Comparison of ENCODE assay signal across 13 cellular contexts in the genomic region with DNA sequence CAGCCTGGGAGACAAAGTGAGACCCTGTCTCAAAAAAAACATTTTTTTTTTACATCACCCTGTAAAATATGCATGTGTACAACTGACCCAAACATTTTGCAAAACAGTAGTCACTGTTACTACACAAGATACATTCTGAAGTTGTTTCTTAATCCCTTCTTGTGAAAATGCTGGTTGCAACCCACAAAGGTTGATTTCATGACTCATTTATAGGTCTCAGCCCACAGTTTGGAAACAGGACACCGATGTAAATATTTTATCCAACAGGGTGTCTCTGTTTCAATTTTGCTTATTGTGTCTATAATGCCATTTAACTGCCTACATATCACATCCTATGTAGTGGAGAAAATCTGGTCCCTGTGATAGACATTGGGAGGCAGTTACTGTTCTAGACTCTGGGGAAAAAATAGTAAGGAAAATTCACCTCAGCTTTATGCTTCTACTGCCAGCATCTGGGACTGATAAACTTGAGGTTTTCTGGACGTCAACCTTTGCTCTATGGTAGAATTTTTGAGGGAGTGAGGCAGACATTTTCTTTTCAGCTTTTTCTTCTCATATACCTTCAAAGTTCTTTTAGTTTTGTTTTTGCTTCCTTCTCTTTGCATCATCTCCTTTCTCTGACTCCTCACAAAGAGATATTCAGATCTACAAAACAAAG. TPM values are rescaled to one million over a fixed set of nuclear protein-coding genes. Genes with fewer than 3 reads are reported as not detected.
DNase-seq lines count a peak whose midpoint lies in the region; ATAC-seq, FAIRE-seq and TF ChIP-seq lines count a peak whose summit lies in the region.
"Had no signal": no experiment of that assay in that cellular context is flagged by ENCODE, and none has a peak within 500 bp of the region (broad histone marks: within the 10 kb centered on the region; RNA-seq: fewer than 3 reads in every experiment).

No MANE protein-coding gene starts in this region.

- H3K9me3 Mint-ChIP-seq in astrocyte (ENCODE audit: unreplicated experiment): peaks cover 4% of the 10 kb centered on the region
- H3K9me3 Mint-ChIP-seq in neural crest cell: no peaks in the 10 kb centered on the region
- H3K9me3 Mint-ChIP-seq: stimulated activated memory B cell treated with anti-CD40 and anti-IgM and Interleukin-4, amounts not matched to agents 10 μg/mL and 1 μg/mL and 100 μg/mL, for 72 hours had no signal

- H3K27me3 Mint-ChIP-seq in astrocyte (ENCODE audit: low read depth, unreplicated experiment): peaks cover 9% of the 10 kb centered on the region
- H3K27me3 Mint-ChIP-seq in neural crest cell (ENCODE audit: low read depth): peaks cover 38% of the 10 kb centered on the region
- H3K27me3 Mint-ChIP-seq: stimulated activated memory B cell treated with anti-CD40 and anti-IgM and Interleukin-4, amounts not matched to agents 10 μg/mL and 1 μg/mL and 100 μg/mL, for 72 hours had no signal

- DNase-seq in SIG-M5 treated with dmso at 0.1 percent for 504 hours (lab: John Stamatoyannopoulos, UW; ENCODE audit: unreplicated experiment): peak; percentile 10
- no peak for DNase-seq in SIG-M5 (lab: John Stamatoyannopoulos, UW)
- DNase-seq in astrocyte (ENCODE audit: low read depth): peak; percentile 65
- DNase-seq in neural crest cell (ENCODE audit: low read depth, low spot score): no peak
- no peak for DNase-seq in SKM-1 treated with dmso at 0.1 percent for 144 hours (lab: John Stamatoyannopoulos, UW; ENCODE audit: unreplicated experiment)
- DNase-seq: NCI-H2029 treated with DMSO at 0.1 percent for 48 hours had no signal

- H2AFZ ChIP-seq in Loucy (ENCODE audit: low read length) (peak overlapping the region; percentile 55; the same call in 1 of the 2 replicates), astrocyte (ENCODE audit: low read depth, low read length) (no peak overlapping the region)

- H3K36me3 Mint-ChIP-seq in astrocyte (ENCODE audit: low read depth, unreplicated experiment): no peaks in the 10 kb centered on the region
- no peaks in the 10 kb centered on the region for H3K36me3 Mint-ChIP-seq in neural crest cell (ENCODE audit: low read depth)
- H3K36me3 Mint-ChIP-seq: stimulated activated memory B cell treated with anti-CD40 and anti-IgM and Interleukin-4, amounts not matched to agents 10 μg/mL and 1 μg/mL and 100 μg/mL, for 72 hours had no signal

- H3K4me2 ChIP-seq in Loucy (ENCODE audit: low read depth, low read length, poor library complexity, severe bottlenecking) (no peak overlapping the region), astrocyte (ENCODE audit: low read length) (peak overlapping the region; percentile 52)

- TF ChIP-seq CTCF in Loucy (conservative IDR thresholded peaks at IDR 0.05; ENCODE audit: low read length): no peak
- TF ChIP-seq CTCF in astrocyte (IDR thresholded peaks at IDR 0.05; ENCODE audit: insufficient read depth, low read depth, low read length): no peak
- no peak for TF ChIP-seq CTCF in neural crest cell (conservative IDR thresholded peaks at IDR 0.05)

- H3K4me1 Mint-ChIP-seq in astrocyte (ENCODE audit: low read depth, unreplicated experiment) (peaks cover 19% of the 10 kb centered on the region), neural crest cell (peaks cover 22% of the 10 kb centered on the region)

- H3K36me3 ChIP-seq in Loucy (ENCODE audit: insufficient read depth, low read length): no peaks in the 10 kb centered on the region
- H3K36me3 ChIP-seq in astrocyte (ENCODE audit: insufficient read depth, low read length): no peaks in the 10 kb centered on the region

- H3K4me3 ChIP-seq in Loucy (ENCODE audit: low read length, poor library complexity, severe bottlenecking) (no peak overlapping the region), astrocyte (ENCODE audit: insufficient read depth, low read depth, low read length) (no peak overlapping the region)
- H3K4me3 ChIP-seq: coronary artery had no signal

- peaks cover 9% of the 10 kb centered on the region for H3K79me2 ChIP-seq in Loucy (ENCODE audit: insufficient read depth, low read length)
- H3K79me2 ChIP-seq in astrocyte (ENCODE audit: insufficient read depth, low read length): peaks cover 7% of the 10 kb centered on the region

- H3K27me3 ChIP-seq in Loucy (ENCODE audit: insufficient read depth, low read length, poor library complexity, severe bottlenecking) (no peaks in the 10 kb centered on the region), astrocyte (ENCODE audit: insufficient read depth, low read length) (peaks cover 14% of the 10 kb centered on the region)

- ATAC-seq in HG03571 (IDR thresholded peaks at IDR 0.05; ENCODE audit: unreplicated experiment) (no peak), GM18519 (IDR thresholded peaks at IDR 0.05; ENCODE audit: low FRiP score, unreplicated experiment) (no peak)
- ATAC-seq: Panc1; stimulated activated memory B cell treated with anti-CD40 and anti-IgM and Interleukin-4, amounts not matched to agents 10 μg/mL and 1 μg/mL and 100 μg/mL, for 72 hours had no signal

- no peaks in the 10 kb centered on the region for H3F3A ChIP-seq in Loucy (ENCODE audit: low read depth)

- H3K9ac ChIP-seq in Loucy (ENCODE audit: low read depth, low read length, poor library complexity, severe bottlenecking): no peak overlapping the region
- H3K9ac ChIP-seq in astrocyte (ENCODE audit: low read length): no peak overlapping the region

- H3K4me3 Mint-ChIP-seq in astrocyte (ENCODE audit: unreplicated experiment) (no peak overlapping the region), neural crest cell (peak overlapping the region; percentile 14)
- H3K4me3 Mint-ChIP-seq: stimulated activated memory B cell treated with anti-CD40 and anti-IgM and Interleukin-4, amounts not matched to agents 10 μg/mL and 1 μg/mL and 100 μg/mL, for 72 hours had no signal

- no peak for FAIRE-seq in astrocyte (lab: Jason Lieb, UNC)
- FAIRE-seq: A204.1 had no signal

- no peaks in the 10 kb centered on the region for H3K9me2 ChIP-seq in Loucy (replicated peaks; ENCODE audit: low read depth, low read length)

- H3K9me3 ChIP-seq in Loucy (ENCODE audit: insufficient read depth, low read depth, low read length) (no peaks in the 10 kb centered on the region), astrocyte (ENCODE audit: insufficient read depth, low read depth, low read length) (no peaks in the 10 kb centered on the region)

- peaks cover 8% of the 10 kb centered on the region for H3K4me1 ChIP-seq in Loucy (ENCODE audit: insufficient read depth, low read length, poor library complexity, severe bottlenecking)
- peaks cover 10% of the 10 kb centered on the region for H3K4me1 ChIP-seq in astrocyte (ENCODE audit: insufficient read depth, low read length)

- no peak overlapping the region for H3K27ac ChIP-seq in astrocyte (ENCODE audit: low read depth, low read length)
- H3K27ac ChIP-seq: coronary artery had no signal

- H4K20me1 ChIP-seq in Loucy (ENCODE audit: insufficient read depth, low read length, poor library complexity, severe bottlenecking): peaks cover 3% of the 10 kb centered on the region
- H4K20me1 ChIP-seq in astrocyte (ENCODE audit: insufficient read depth, low read length): peaks cover under 1% of the 10 kb centered on the region

- H3K27ac Mint-ChIP-seq in astrocyte (ENCODE audit: unreplicated experiment) (no peak overlapping the region), neural crest cell (ENCODE audit: unreplicated experiment) (no peak overlapping the region)
- H3K27ac Mint-ChIP-seq: stimulated activated memory B cell treated with anti-CD40 and anti-IgM and Interleukin-4, amounts not matched to agents 10 μg/mL and 1 μg/mL and 100 μg/mL, for 72 hours had no signal

RNA-seq across cellular contexts. Expression of a gene that starts 1.6 kb away (rescaled TPM):
- 0.50 TPM in 1 of 2 replicates, not detected in the other for total RNA-seq in astrocyte
- total RNA-seq in neural crest cell: not detected in 2 replicates

RNA-seq across cellular contexts. Expression of a gene that starts 4.0 kb away (rescaled TPM):
- total RNA-seq in astrocyte: 68.2 and 71.0 TPM in 2 replicates
- 48.2 and 50.8 TPM in 2 replicates for total RNA-seq in neural crest cell

Comparison
In these comparisons a context has a peak if more than half of its experiments do, and no peak if none do; other contexts are left out.
1. DNase-seq: peak in SIG-M5 treated with dmso at 0.1 percent for 504 hours (single experiment) and astrocyte (single experiment); none in SIG-M5 (single experiment), neural crest cell (single experiment) and SKM-1 treated with dmso at 0.1 percent for 144 hours (single experiment).